5 cellular contexts compared by ENCODE assay signal in genomic region chr1:26989403-26990109, GRCh38. TPM values are rescaled to one million over a fixed set of nuclear protein-coding genes. Genes with fewer than 3 reads are reported as not detected.
"Had no signal": no experiment of that assay in that cellular context is flagged by ENCODE, and none has a peak within 500 bp of the region (broad histone marks: within the 10 kb centered on the region; RNA-seq: fewer than 3 reads in every experiment).

No MANE protein-coding gene starts in this region.

RNA-seq across cellular contexts. Expression of gene TRNP1, which starts 3.9 kb away (rescaled TPM):
- total RNA-seq: activated CD4-positive, alpha-beta memory T cell treated with anti-CD3 and anti-CD28 coated beads, Interleukin-2, amount 10 ng/mL, durations not matched to agents 7 days and 5 days had no signal

RNA-seq across cellular contexts. Expression of gene TENT5B, which starts 23.1 kb away (rescaled TPM):
- total RNA-seq: activated CD4-positive, alpha-beta memory T cell treated with anti-CD3 and anti-CD28 coated beads, Interleukin-2, amount 10 ng/mL, durations not matched to agents 7 days and 5 days; activated CD8-positive, alpha-beta memory T cell treated with anti-CD3 and anti-CD28 coated beads, Interleukin-2, amount 10 ng/mL, durations not matched to agents 7 days and 5 days; T-helper 17 cell had no signal

RNA-seq across cellular contexts. Expression of gene KDF1, which starts 29.3 kb away (rescaled TPM):
- total RNA-seq: activated CD8-positive, alpha-beta memory T cell treated with anti-CD3 and anti-CD28 coated beads, Interleukin-2, amount 10 ng/mL, durations not matched to agents 7 days and 5 days; NCI-H460; SK-MEL-5 had no signal
